Comparison of ENCODE assay signal across 15 cellular contexts in the genomic region with DNA sequence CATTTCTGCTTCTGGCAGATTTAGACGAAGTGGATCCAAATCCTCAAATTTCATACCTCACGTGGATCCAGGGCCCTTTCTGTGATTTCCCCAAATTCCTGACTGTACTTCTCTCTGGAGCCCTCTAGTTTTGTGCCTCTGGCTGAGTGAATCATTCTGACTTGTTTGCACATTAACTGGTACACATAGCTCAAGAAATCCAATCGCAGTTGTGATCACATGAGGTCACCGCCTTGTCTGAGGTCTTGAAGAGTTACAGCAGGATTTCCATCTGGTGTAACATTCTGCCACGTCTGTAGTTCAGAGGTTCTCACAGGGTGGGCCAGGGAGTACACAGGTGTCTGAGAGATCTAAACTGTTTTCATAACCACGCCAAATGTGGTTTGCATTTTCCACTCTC.
DNase-seq lines count a peak whose midpoint lies in the region; ATAC-seq and TF ChIP-seq lines count a peak whose summit lies in the region.
"Had no signal": no experiment of that assay in that cellular context is flagged by ENCODE, and none has a peak within 500 bp of the region (broad histone marks: within the 10 kb centered on the region; RNA-seq: fewer than 3 reads in every experiment).

No MANE protein-coding gene starts in this region.

- no peaks in the 10 kb centered on the region for H3K79me2 ChIP-seq in hepatocyte

- peak; percentile 68 for DNase-seq in Daoy (ENCODE audit: low read depth)
- DNase-seq in NCI-H2171 treated with DMSO at 0.1 percent for 48 hours (lab: John Stamatoyannopoulos, UW) = peak; percentile 99
- DNase-seq in hepatocyte (ENCODE audit: low spot score) = peak; percentile 34
- no peak for DNase-seq in thyroid gland
- no peak for DNase-seq in colonic mucosa
- DNase-seq: activated naive CD4-positive, alpha-beta T cell; CD8-positive, alpha-beta T cell; foreskin fibroblast; ovary; SK-N-SH; spleen; WERI-Rb-1 had no signal

- no peak for ATAC-seq in HG03045 (IDR thresholded peaks at IDR 0.05; ENCODE audit: unreplicated experiment)
- ATAC-seq: CD8-positive, alpha-beta T cell; HepG2 had no signal

- H4K20me1 ChIP-seq in hepatocyte (ENCODE audit: insufficient read depth, poor library complexity, severe bottlenecking) = no peaks in the 10 kb centered on the region

- H3K27ac ChIP-seq in hepatocyte = peak overlapping the region; percentile 54
- H3K27ac ChIP-seq in subcutaneous abdominal adipose tissue (ENCODE audit: low read depth, low read length) = peak overlapping the region; percentile 2
- H3K27ac ChIP-seq in thyroid gland = no peak overlapping the region
- H3K27ac ChIP-seq in colonic mucosa = no peak overlapping the region
- H3K27ac ChIP-seq: ovary, spleen, WERI-Rb-1 had no signal

- no peak overlapping the region for H2AFZ ChIP-seq in hepatocyte

- no peak overlapping the region for H3K9ac ChIP-seq in subcutaneous abdominal adipose tissue (ENCODE audit: low read length in 5 of 5)
- no peak overlapping the region for H3K9ac ChIP-seq in colonic mucosa (ENCODE audit: low read depth in 2 of 2, low read length in 2 of 2)
- H3K9ac ChIP-seq: SK-N-SH had no signal

- intact Hi-C loops in thyroid gland (cut with DNase I) (no loop called here), colonic mucosa (cut with DNase I) (no loop called here)

- H3K4me2 ChIP-seq in hepatocyte = peak overlapping the region; percentile 35
- H3K4me2 ChIP-seq: SK-N-SH had no signal

- no peak overlapping the region for H3K4me3 ChIP-seq in hepatocyte
- H3K4me3 ChIP-seq in subcutaneous abdominal adipose tissue (ENCODE audit: low read depth in 1 of 5, low read length in 5 of 5) = no peak overlapping the region
- no peak overlapping the region for H3K4me3 ChIP-seq in thyroid gland (replicated peaks in 1 of 3)
- H3K4me3 ChIP-seq in colonic mucosa = no peak overlapping the region
- H3K4me3 ChIP-seq: ovary, spleen had no signal

- no peak for TF ChIP-seq POLR2A in thyroid gland (IDR thresholded peaks at IDR 0.05)

- no peak for TF ChIP-seq CTCF in hepatocyte (IDR thresholded peaks at IDR 0.05; ENCODE audit: poor library complexity)
- no peak for TF ChIP-seq CTCF in thyroid gland (IDR thresholded peaks at IDR 0.05)
- TF ChIP-seq CTCF in colonic mucosa (IDR thresholded peaks at IDR 0.05) = no peak

- no peaks in the 10 kb centered on the region for H3K9me2 ChIP-seq in hepatocyte (replicated peaks; ENCODE audit: insufficient read depth)
- H3K9me2 ChIP-seq: SK-N-SH had no signal

- WGBS in hepatocyte (ENCODE audit: low lambda C conversion rate, missing lambda C conversion rate) = 73% methylated on average over 6 of the region's 6 CpGs
- 43 to 54% methylated on average over 6 of the region's 6 CpGs for WGBS in thyroid gland, 2 donors

- H3K9me3 ChIP-seq in hepatocyte (ENCODE audit: low read depth) (no peaks in the 10 kb centered on the region), subcutaneous abdominal adipose tissue (ENCODE audit: control insufficient read depth in 5 of 5, low read length in 5 of 5) (no peaks in the 10 kb centered on the region), thyroid gland (no peaks in the 10 kb centered on the region), colonic mucosa (no peaks in the 10 kb centered on the region)
- H3K9me3 ChIP-seq: ovary, SK-N-SH had no signal

- H3K36me3 ChIP-seq in hepatocyte (replicated peaks; ENCODE audit: insufficient read depth, low read depth) (no peaks in the 10 kb centered on the region), subcutaneous abdominal adipose tissue (ENCODE audit: control insufficient read depth in 5 of 5, insufficient read depth in 5 of 5, low read length in 5 of 5) (no peaks in the 10 kb centered on the region), thyroid gland (no peaks in the 10 kb centered on the region), colonic mucosa (no peaks in the 10 kb centered on the region)
- H3K36me3 ChIP-seq: ovary, spleen, WERI-Rb-1 had no signal

- H3K4me1 ChIP-seq in hepatocyte (ENCODE audit: insufficient read depth) (peaks cover 15% of the 10 kb centered on the region), subcutaneous abdominal adipose tissue (ENCODE audit: control insufficient read depth in 5 of 5, insufficient read depth in 5 of 5, low read length in 5 of 5) (peaks cover 0 to 32% (median 24%) of the 10 kb centered on the region in 5 donors), thyroid gland (peaks cover 9 to 12% of the 10 kb centered on the region in 2 donors), colonic mucosa (no peaks in the 10 kb centered on the region)
- H3K4me1 ChIP-seq: spleen had no signal

- H3K27me3 ChIP-seq in hepatocyte (no peaks in the 10 kb centered on the region), subcutaneous abdominal adipose tissue (ENCODE audit: control insufficient read depth in 5 of 5, insufficient read depth in 4 of 5, low read length in 5 of 5) (no peaks in the 10 kb centered on the region), thyroid gland (no peaks in the 10 kb centered on the region), colonic mucosa (no peaks in the 10 kb centered on the region)
- H3K27me3 ChIP-seq: ovary had no signal

Comparison
In these comparisons a context has a peak if more than half of its experiments do, and no peak if none do; other contexts are left out.
1. DNase-seq: peak in Daoy (single experiment), NCI-H2171 treated with DMSO at 0.1 percent for 48 hours (single experiment) and hepatocyte (single experiment); none in thyroid gland (0 of 2) and colonic mucosa (single experiment).
2. H3K27ac ChIP-seq: peak in hepatocyte (single experiment) and subcutaneous abdominal adipose tissue (single experiment); none in thyroid gland (0 of 3) and colonic mucosa (single experiment).